8 cellular contexts compared by ENCODE assay signal in the genomic region with DNA sequence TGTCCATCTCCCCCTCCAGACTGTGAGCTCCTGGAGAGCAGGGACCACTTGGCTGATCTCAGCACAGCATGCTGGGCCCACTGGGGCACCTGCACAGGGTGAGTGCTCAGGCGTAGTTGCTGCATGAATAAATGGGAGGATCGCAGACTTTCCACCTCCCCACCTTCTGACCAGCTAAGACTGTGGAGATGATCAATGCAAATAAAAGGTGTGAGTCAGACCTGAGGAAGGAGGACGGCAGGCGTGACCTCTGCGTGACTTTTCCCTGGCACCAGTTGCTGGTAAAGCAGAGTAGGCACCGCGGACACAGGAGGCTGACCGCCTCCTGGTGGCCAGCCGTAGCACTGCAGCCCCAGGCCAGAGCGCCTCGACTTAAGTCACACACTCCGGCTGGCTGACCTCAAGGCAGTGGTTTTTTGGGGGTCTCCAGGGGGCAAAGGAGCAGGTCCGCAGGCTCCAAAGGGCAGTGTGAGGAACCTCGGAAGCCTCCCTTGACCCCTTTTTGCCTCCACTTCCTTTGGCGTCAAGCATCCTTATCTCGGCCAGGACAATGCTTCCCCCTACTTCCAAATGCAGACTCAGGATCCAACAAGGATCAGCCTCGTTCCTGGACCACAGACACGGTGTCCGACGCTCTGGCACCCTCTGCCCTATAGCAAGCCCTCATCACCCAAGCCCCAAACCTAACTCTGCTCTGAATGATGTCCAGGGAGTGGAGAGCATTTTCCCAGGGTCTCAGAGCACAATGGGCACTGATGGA. TPM values are rescaled to one million over a fixed set of nuclear protein-coding genes. Genes with fewer than 3 reads are reported as not detected.
DNase-seq lines count a peak whose midpoint lies in the region; ATAC-seq and TF ChIP-seq lines count a peak whose summit lies in the region.

No MANE protein-coding gene starts in this region.

- H3K36me3 ChIP-seq in BE2C, result no peaks in the 10 kb centered on the region

- TF ChIP-seq CTCF in BE2C (IDR thresholded peaks at IDR 0.05; ENCODE audit: low read depth, low read length), result peak; percentile 96
- peak; percentile 99 for TF ChIP-seq CTCF in mesothelial cell of epicardium (IDR thresholded peaks at IDR 0.05; ENCODE audit: unreplicated experiment)

- peaks cover 2% of the 10 kb centered on the region for H3K27me3 Mint-ChIP-seq in mesothelial cell of epicardium (ENCODE audit: low read depth)

- ATAC-seq in GM21447 (IDR thresholded peaks at IDR 0.05; ENCODE audit: unreplicated experiment), result peak; percentile 54

- H3K9me3 Mint-ChIP-seq in mesothelial cell of epicardium, result peaks cover 9% of the 10 kb centered on the region

- H3K9me3 ChIP-seq in BE2C, result no peaks in the 10 kb centered on the region

- H3K4me1 ChIP-seq in BE2C, result no peaks in the 10 kb centered on the region

- H3K4me1 Mint-ChIP-seq in mesothelial cell of epicardium, result no peaks in the 10 kb centered on the region

- H3K4me3 ChIP-seq in BE2C (ENCODE audit: low read depth, low read length), result no peak overlapping the region

- H3K27me3 ChIP-seq in BE2C, result no peaks in the 10 kb centered on the region

- H3K4me3 Mint-ChIP-seq in mesothelial cell of epicardium, result no peak overlapping the region

- no peaks in the 10 kb centered on the region for H3K36me3 Mint-ChIP-seq in mesothelial cell of epicardium

- DNase-seq in BE2C (peak; percentile 79), NCI-H2196 (lab: John Stamatoyannopoulos, UW; ENCODE audit: unreplicated experiment) (peak; percentile 82), mesothelial cell of epicardium (ENCODE audit: low spot score in 2 of 2, unreplicated experiment in 2 of 2) (peak; percentile 49 to 79), NCI-H187 treated with DMSO at 0.1 percent for 48 hours (lab: John Stamatoyannopoulos, UW) (no peak)
- DNase-seq in activated CD4-positive, alpha-beta T cell treated with anti-CD3 and anti-CD28 coated beads, Interleukin-2, amount 50 U/mL, for 24 hours (ENCODE audit: low read depth in 1 of 2, low spot score in 1 of 2), result peak; percentile 45 to 49
- DNase-seq in effector CD8-positive, alpha-beta T cell (lab: John Stamatoyannopoulos, UW), result peak; percentile 43
- peak; percentile 36 to 37 for DNase-seq in stimulated activated CD8-positive, alpha-beta memory T cell treated with anti-CD3 and anti-CD28 coated beads, Interleukin-4, amount 100 ng/mL, for 4 hours (ENCODE audit: low read depth in 2 of 2, low spot score in 1 of 2)

- H3K27ac Mint-ChIP-seq in mesothelial cell of epicardium, result no peak overlapping the region

RNA-seq across cellular contexts. Expression of a gene that starts 12.7 kb away (rescaled TPM):
- polyA plus RNA-seq in BE2C (2012; ENCODE audit: insufficient read depth, insufficient read length, low read depth), result 0.42 TPM
- total RNA-seq in mesothelial cell of epicardium, result 8.6 to 8.9 TPM (median 8.6 TPM) in 3 replicates
